ENCODE assay signal across 8 cellular contexts in the genomic region with DNA sequence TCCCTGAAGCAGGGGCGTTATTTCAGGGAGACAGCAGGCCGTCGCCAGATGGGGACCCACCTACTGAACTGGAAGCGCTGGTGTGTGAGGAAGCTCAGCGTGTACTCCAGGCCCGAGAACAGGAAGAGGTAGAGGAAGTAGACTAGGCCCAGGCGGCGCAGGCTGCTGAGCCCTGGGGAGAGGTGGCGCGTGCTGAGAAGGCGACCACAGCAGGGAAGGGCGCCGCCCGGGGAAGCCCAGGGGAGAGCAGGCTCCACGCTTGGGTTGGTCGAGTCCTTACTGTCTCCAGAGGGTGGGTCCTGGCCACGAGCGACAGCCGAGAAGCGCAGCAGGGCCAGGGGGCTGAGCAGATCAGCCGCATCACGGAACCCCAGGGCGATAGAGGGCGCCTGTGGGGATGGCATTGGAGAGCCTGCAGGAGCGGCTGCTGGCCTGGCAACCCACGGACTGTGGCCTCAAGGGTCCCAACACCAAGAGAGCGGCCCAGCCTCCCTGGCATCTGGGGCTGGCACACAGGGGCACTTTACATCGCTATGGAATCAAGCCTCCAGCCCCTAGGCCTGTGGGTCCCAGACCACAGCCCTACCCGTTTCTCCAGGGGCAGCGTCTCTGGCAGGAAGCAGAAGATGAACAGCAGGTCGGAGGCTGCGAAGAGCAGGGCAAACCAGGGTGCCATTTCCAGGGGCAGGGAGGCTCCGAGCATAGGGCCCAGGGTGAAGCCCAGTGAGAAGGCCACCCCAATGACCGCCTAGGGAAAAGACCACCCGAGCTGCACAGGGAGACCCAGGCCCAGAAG. TPM values are rescaled to one million over a fixed set of nuclear protein-coding genes. Genes with fewer than 3 reads are reported as not detected.
DNase-seq lines count a peak whose midpoint lies in the region; ATAC-seq, FAIRE-seq and TF ChIP-seq lines count a peak whose summit lies in the region.

No MANE protein-coding gene starts in this region.

- no peak overlapping the region for H3K9ac ChIP-seq in kidney (ENCODE audit: low read length in 2 of 2)

- H3K27me3 Mint-ChIP-seq in CD4-positive, alpha-beta T cell: no peaks in the 10 kb centered on the region

- CTCF ChIA-PET in CD4-positive, alpha-beta T cell (lab: Charles Lee): interaction anchor here (0.5 kb wide), 1 partner anchor 79 kb away, joined by 3 read pairs; no protein-coding TSS in a partner anchor

- intact Hi-C loops in CD4-positive, alpha-beta T cell (cut with DNase I, micrococcal nuclease): loop anchor here in 1 of 2 experiments (10.0 kb wide), 1 partner anchor 667 kb away; a partner anchor contains a TSS
- intact Hi-C loops in kidney (cut with DNase I): no loop called here

- no peak for FAIRE-seq in kidney (lab: Jason Lieb, UNC)

- peaks cover 60% of the 10 kb centered on the region for H3K36me3 Mint-ChIP-seq in CD4-positive, alpha-beta T cell (ENCODE audit: low read depth)

- peak in 8 of 10 experiments; percentile 38 to 62 (median 46) for DNase-seq in CD4-positive, alpha-beta T cell
- peak; percentile 88 for DNase-seq in MV-4-11 (lab: John Stamatoyannopoulos, UW)
- DNase-seq in activated effector memory CD4-positive, alpha-beta T cell treated with anti-CD3 and anti-CD28 coated beads, Interleukin-2, amount 50 U/mL, for 16 hours: peak; percentile 83
- peak; percentile 90 for DNase-seq in kidney
- no peak for DNase-seq in NK-92 (lab: John Stamatoyannopoulos, UW; ENCODE audit: unreplicated experiment)
- no peak for DNase-seq in NCI-H2081 treated with DMSO at 0.1 percent for 48 hours (lab: John Stamatoyannopoulos, UW)

- H3K27me3 ChIP-seq in CD4-positive, alpha-beta T cell (ENCODE audit: control insufficient read depth, insufficient read depth, low read length): no peaks in the 10 kb centered on the region
- H3K27me3 ChIP-seq in thymus (ENCODE audit: control insufficient read depth, insufficient read depth): no peaks in the 10 kb centered on the region

- H3K4me1 ChIP-seq in kidney (ENCODE audit: control insufficient read depth in 1 of 2, insufficient read depth in 1 of 2, low read depth in 1 of 2, low read length in 2 of 2) (peaks cover 3 to 22% of the 10 kb centered on the region in 2 donors), thymus (ENCODE audit: control insufficient read depth, insufficient read depth, low read length) (peaks cover 2% of the 10 kb centered on the region)

- TF ChIP-seq CTCF in CD4-positive, alpha-beta T cell (IDR thresholded peaks at IDR 0.05): peak; percentile 43
- no peak for TF ChIP-seq CTCF in kidney (IDR thresholded peaks at IDR 0.05; ENCODE audit: borderline replicate concordance, extremely low read depth, insufficient read depth)

- H3K4me3 Mint-ChIP-seq in CD4-positive, alpha-beta T cell: peak overlapping the region; percentile 96

- POLR2A ChIA-PET in CD4-positive, alpha-beta T cell (lab: Charles Lee): interaction anchor here (1.7 kb wide), 1 partner anchor 31 kb away, joined by 4 read pairs; a partner anchor contains a TSS

- peak; percentile 45 for ATAC-seq in CD4-positive, alpha-beta T cell (ENCODE audit: poor library complexity)
- ATAC-seq in GM21423 (IDR thresholded peaks at IDR 0.05; ENCODE audit: unreplicated experiment): peak; percentile 36

- H3K27ac Mint-ChIP-seq in CD4-positive, alpha-beta T cell: peak overlapping the region; percentile 99

- H3K4me3 ChIP-seq in kidney (ENCODE audit: low read length in 2 of 2) (no peak overlapping the region), thymus (ENCODE audit: low read length) (no peak overlapping the region)

- peaks cover 4 to 30% of the 10 kb centered on the region in 2 donors for H3K36me3 ChIP-seq in kidney (ENCODE audit: control insufficient read depth in 1 of 2, insufficient read depth in 2 of 2, low read length in 2 of 2)
- H3K36me3 ChIP-seq in thymus (ENCODE audit: control insufficient read depth, insufficient read depth): peaks cover 40% of the 10 kb centered on the region

- H3K4me1 Mint-ChIP-seq in CD4-positive, alpha-beta T cell (ENCODE audit: low read depth): peaks cover 40% of the 10 kb centered on the region

- peak overlapping the region; percentile 77 for H3K27ac ChIP-seq in CD4-positive, alpha-beta T cell (ENCODE audit: low read depth, low read length)
- H3K27ac ChIP-seq in kidney (ENCODE audit: low read depth in 2 of 2, low read length in 2 of 2) (peak overlapping the region in 1 of 2 donors; percentile 22), thymus (ENCODE audit: low read depth) (peak overlapping the region; percentile 66)

- no peaks in the 10 kb centered on the region for H3K9me3 ChIP-seq in CD4-positive, alpha-beta T cell (ENCODE audit: control insufficient read depth, low read length)
- H3K9me3 ChIP-seq in kidney (ENCODE audit: control insufficient read depth in 1 of 2, low read length in 2 of 2): no peaks in the 10 kb centered on the region
- H3K9me3 ChIP-seq in thymus (ENCODE audit: control insufficient read depth): no peaks in the 10 kb centered on the region

- no peaks in the 10 kb centered on the region for H3K9me3 Mint-ChIP-seq in CD4-positive, alpha-beta T cell

- 80% methylated on average over 35 of the region's 35 CpGs for WGBS in thymus

RNA-seq across cellular contexts. Expression of a gene that starts 31.2 kb away (rescaled TPM):
- 10 to 100 TPM; 21.8 TPM for total RNA-seq in CD4-positive, alpha-beta T cell
- total RNA-seq in kidney: 22.0 TPM
- polyA plus RNA-seq in kidney (ENCODE audit: insufficient read depth, low read depth, low replicate concordance): 15.1 TPM
- 18.1 TPM for polyA plus RNA-seq in thymus

RNA-seq across cellular contexts. Expression of a gene that starts 31.4 kb away (rescaled TPM):
- total RNA-seq in CD4-positive, alpha-beta T cell: 1 to 10 TPM; 1.2 to 1.8 TPM
- 4.3 TPM for total RNA-seq in kidney
- 4.3 TPM for polyA plus RNA-seq in kidney (ENCODE audit: insufficient read depth, low read depth, low replicate concordance)
- 5.6 TPM for polyA plus RNA-seq in thymus

Comparison
In these comparisons a context has a peak if more than half of its experiments do, and no peak if none do; other contexts are left out.
1. DNase-seq: peak in CD4-positive, alpha-beta T cell (8 of 10), MV-4-11 (single experiment), activated effector memory CD4-positive, alpha-beta T cell treated with anti-CD3 and anti-CD28 coated beads, Interleukin-2, amount 50 U/mL, for 16 hours (single experiment) and kidney (single experiment); none in NK-92 (single experiment) and NCI-H2081 treated with DMSO at 0.1 percent for 48 hours (single experiment).